1 cellular context compared by ENCODE assay signal in the genomic region with DNA sequence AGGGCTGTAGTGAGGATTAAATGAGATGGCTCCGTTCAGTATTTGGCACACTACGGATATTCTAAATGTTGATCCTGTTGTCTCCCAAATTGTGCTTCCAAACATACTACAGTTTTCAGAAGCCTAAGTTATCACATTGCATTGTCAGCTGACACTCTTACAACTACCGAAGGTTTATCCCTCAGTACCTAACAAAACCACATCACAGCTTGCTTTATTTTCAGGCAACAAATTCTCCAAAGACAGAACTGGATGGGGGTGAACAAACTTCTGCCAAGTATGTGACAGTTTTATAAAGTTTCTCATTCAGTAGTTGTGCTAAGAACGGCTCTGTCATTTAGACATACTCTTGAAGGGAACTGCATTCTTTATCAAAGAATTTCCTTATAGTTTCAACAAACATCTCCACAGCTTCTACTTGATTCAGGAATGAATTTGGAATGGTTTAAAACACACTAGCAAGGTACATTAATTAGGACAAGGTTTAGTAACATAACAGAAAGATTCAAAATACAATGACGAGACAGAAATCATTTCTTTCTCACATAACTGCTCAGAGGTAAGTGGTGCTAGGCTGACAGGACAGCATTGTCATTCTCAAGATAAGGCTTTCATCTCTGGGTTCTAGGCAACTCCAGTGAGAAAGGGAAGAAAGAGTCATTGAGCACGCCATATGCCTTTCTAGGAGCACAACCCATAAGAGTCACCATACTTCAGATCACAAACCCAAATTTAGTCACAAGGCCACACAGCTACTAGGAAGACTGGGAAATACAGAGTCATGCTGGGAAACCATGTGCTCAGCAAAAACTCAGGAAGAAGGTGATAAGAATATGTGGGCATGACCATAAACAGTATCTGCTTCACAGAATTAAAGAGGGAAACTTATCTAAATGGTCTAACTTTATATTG.
A peak's percentile ranks its signal among the peaks of the same experiment; 100 is the strongest.
TF ChIP-seq lines count a peak whose summit lies in the region.

No MANE protein-coding gene starts in this region.

TF ChIP-seq in K562, 482 proteins besides CTCF, POLR2A, EP300 and RAD21 (continued from another document and continues in another):
- TF ChIP-seq, protein P1, sequence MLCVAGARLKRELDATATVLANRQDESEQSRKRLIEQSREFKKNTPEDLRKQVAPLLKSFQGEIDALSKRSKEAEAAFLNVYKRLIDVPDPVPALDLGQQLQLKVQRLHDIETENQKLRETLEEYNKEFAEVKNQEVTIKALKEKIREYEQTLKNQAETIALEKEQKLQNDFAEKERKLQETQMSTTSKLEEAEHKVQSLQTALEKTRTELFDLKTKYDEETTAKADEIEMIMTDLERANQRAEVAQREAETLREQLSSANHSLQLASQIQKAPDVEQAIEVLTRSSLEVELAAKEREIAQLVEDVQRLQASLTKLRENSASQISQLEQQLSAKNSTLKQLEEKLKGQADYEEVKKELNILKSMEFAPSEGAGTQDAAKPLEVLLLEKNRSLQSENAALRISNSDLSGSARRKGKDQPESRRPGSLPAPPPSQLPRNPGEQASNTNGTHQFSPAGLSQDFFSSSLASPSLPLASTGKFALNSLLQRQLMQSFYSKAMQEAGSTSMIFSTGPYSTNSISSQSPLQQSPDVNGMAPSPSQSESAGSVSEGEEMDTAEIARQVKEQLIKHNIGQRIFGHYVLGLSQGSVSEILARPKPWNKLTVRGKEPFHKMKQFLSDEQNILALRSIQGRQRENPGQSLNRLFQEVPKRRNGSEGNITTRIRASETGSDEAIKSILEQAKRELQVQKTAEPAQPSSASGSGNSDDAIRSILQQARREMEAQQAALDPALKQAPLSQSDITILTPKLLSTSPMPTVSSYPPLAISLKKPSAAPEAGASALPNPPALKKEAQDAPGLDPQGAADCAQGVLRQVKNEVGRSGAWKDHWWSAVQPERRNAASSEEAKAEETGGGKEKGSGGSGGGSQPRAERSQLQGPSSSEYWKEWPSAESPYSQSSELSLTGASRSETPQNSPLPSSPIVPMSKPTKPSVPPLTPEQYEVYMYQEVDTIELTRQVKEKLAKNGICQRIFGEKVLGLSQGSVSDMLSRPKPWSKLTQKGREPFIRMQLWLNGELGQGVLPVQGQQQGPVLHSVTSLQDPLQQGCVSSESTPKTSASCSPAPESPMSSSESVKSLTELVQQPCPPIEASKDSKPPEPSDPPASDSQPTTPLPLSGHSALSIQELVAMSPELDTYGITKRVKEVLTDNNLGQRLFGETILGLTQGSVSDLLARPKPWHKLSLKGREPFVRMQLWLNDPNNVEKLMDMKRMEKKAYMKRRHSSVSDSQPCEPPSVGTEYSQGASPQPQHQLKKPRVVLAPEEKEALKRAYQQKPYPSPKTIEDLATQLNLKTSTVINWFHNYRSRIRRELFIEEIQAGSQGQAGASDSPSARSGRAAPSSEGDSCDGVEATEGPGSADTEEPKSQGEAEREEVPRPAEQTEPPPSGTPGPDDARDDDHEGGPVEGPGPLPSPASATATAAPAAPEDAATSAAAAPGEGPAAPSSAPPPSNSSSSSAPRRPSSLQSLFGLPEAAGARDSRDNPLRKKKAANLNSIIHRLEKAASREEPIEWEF (CRISPR knock-in tag; IDR thresholded peaks at IDR 0.05) = no peak
- TF ChIP-seq ZNF449 (CRISPR knock-in tag; IDR thresholded peaks at IDR 0.05) = no peak
- no peak for TF ChIP-seq CEBPG (CRISPR knock-in tag; IDR thresholded peaks at IDR 0.05)
- TF ChIP-seq CEBPG (tag; conservative IDR thresholded peaks at IDR 0.05 in 1 of 2, IDR thresholded peaks at IDR 0.05 in 1 of 2) = peak; percentile 22 to 25; a peak in 1 of 4 replicates
- no peak for TF ChIP-seq ZNF354B (CRISPR knock-in tag; IDR thresholded peaks at IDR 0.05)
- TF ChIP-seq EHMT2 (IDR thresholded peaks at IDR 0.05) = peak; percentile 53; the same call in 1 of the 2 replicates
- no peak for TF ChIP-seq NFRKB (IDR thresholded peaks at IDR 0.05; ENCODE audit: low read depth)
- peak; percentile 70; the same call in 1 of the 2 replicates for TF ChIP-seq ELF4 (CRISPR knock-in tag; IDR thresholded peaks at IDR 0.05)
- no peak for TF ChIP-seq STAT5A (IDR thresholded peaks at IDR 0.05; ENCODE audit: borderline replicate concordance, low read length)
- TF ChIP-seq NR2C1 (IDR thresholded peaks at IDR 0.05) = no peak
- peak; percentile 13; the same call in 1 of the 2 replicates for TF ChIP-seq NR2C1 (tag; IDR thresholded peaks at IDR 0.05)
- TF ChIP-seq NR2C2 (CRISPR knock-in tag; IDR thresholded peaks at IDR 0.05) = no peak
- TF ChIP-seq NR2C2 (tag; IDR thresholded peaks at IDR 0.05) = peak; percentile 31; the same call in 1 of the 2 replicates
- TF ChIP-seq ATF4 (CRISPR knock-in tag; IDR thresholded peaks at IDR 0.05) = peak; percentile 18; the same call in 1 of the 2 replicates
- TF ChIP-seq MAX (CRISPR knock-in tag; IDR thresholded peaks at IDR 0.05) = peak; percentile 37; the same call in 1 of the 2 replicates
- TF ChIP-seq, protein P2, sequence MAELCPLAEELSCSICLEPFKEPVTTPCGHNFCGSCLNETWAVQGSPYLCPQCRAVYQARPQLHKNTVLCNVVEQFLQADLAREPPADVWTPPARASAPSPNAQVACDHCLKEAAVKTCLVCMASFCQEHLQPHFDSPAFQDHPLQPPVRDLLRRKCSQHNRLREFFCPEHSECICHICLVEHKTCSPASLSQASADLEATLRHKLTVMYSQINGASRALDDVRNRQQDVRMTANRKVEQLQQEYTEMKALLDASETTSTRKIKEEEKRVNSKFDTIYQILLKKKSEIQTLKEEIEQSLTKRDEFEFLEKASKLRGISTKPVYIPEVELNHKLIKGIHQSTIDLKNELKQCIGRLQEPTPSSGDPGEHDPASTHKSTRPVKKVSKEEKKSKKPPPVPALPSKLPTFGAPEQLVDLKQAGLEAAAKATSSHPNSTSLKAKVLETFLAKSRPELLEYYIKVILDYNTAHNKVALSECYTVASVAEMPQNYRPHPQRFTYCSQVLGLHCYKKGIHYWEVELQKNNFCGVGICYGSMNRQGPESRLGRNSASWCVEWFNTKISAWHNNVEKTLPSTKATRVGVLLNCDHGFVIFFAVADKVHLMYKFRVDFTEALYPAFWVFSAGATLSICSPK (IDR thresholded peaks at IDR 0.05; ENCODE audit: borderline replicate concordance) = no peak
- no peak for TF ChIP-seq MCM2 (IDR thresholded peaks at IDR 0.05; ENCODE audit: low read depth)
- TF ChIP-seq CBX5 (IDR thresholded peaks at IDR 0.05; ENCODE audit: borderline replicate concordance, low read depth) = no peak
- 0 out of 2 replicates have a peak, but pooled peaks have one; percentile 25 for TF ChIP-seq NFE2L1 (tag; IDR thresholded peaks at IDR 0.05; ENCODE audit: borderline replicate concordance, low read depth)
- TF ChIP-seq GABPA (tag; conservative IDR thresholded peaks at IDR 0.05; ENCODE audit: low read depth) = peak; percentile 28; the same call in 1 of the 2 replicates
- TF ChIP-seq JUND (IDR thresholded peaks at IDR 0.05; ENCODE audit: borderline replicate concordance, low read depth, low read length) = no peak
- peak; percentile 58; the same call in 2 of the 3 replicates for TF ChIP-seq JUND (tag; IDR thresholded peaks at IDR 0.05; ENCODE audit: borderline replicate concordance, low read depth, low read length)
- TF ChIP-seq ZHX1 (conservative IDR thresholded peaks at IDR 0.05; ENCODE audit: low read length) = no peak
- TF ChIP-seq POLR3G (IDR thresholded peaks at IDR 0.05; ENCODE audit: extremely low read depth, insufficient read length, insufficient replicate concordance) = no peak
- TF ChIP-seq ID3 (CRISPR knock-in tag; IDR thresholded peaks at IDR 0.05) = no peak
- TF ChIP-seq ID3 (tag; IDR thresholded peaks at IDR 0.05) = no peak
- no peak for TF ChIP-seq FOXM1 (IDR thresholded peaks at IDR 0.05; ENCODE audit: low read depth)
- no peak for TF ChIP-seq FOXM1 (CRISPR knock-in tag; IDR thresholded peaks at IDR 0.05; ENCODE audit: low read depth)
- no peak for TF ChIP-seq COPS2 (conservative IDR thresholded peaks at IDR 0.05)
- peak; percentile 81 for TF ChIP-seq ZNF316 (IDR thresholded peaks at IDR 0.05)
- peak; percentile 28; the same call in 1 of the 2 replicates for TF ChIP-seq MAFF (IDR thresholded peaks at IDR 0.05; ENCODE audit: low read length)
- no peak; the same call in 1 of the 2 replicates for TF ChIP-seq ZNF79 (CRISPR knock-in tag; IDR thresholded peaks at IDR 0.05; ENCODE audit: low read depth)
- peak; percentile 65; the same call in 1 of the 2 replicates for TF ChIP-seq LCOR (CRISPR knock-in tag; IDR thresholded peaks at IDR 0.05)
- peak; percentile 55 for TF ChIP-seq FOSL1 (tag; conservative IDR thresholded peaks at IDR 0.05)
- peak; percentile 83; the same call in 1 of the 2 replicates for TF ChIP-seq MEF2D (tag; conservative IDR thresholded peaks at IDR 0.05; ENCODE audit: low read depth)
- peak; percentile 43; the same call in 1 of the 2 replicates for TF ChIP-seq SMAD4 (CRISPR knock-in tag; conservative IDR thresholded peaks at IDR 0.05)
- TF ChIP-seq POLR2AphosphoS2 (IDR thresholded peaks at IDR 0.05; ENCODE audit: low read length) = no peak
- TF ChIP-seq LEF1 (IDR thresholded peaks at IDR 0.05) = no peak
- TF ChIP-seq RFX1 (IDR thresholded peaks at IDR 0.05) = no peak
- no peak for TF ChIP-seq E2F1 (CRISPR knock-in tag; IDR thresholded peaks at IDR 0.05)
- TF ChIP-seq ZNF766 (CRISPR knock-in tag; conservative IDR thresholded peaks at IDR 0.05) = peak; percentile 28; the same call in 1 of the 2 replicates
- no peak for TF ChIP-seq NR1H2 (CRISPR knock-in tag; IDR thresholded peaks at IDR 0.05)
- peak; percentile 95 for TF ChIP-seq MAFG (tag; conservative IDR thresholded peaks at IDR 0.05)
- TF ChIP-seq SMARCA4 (IDR thresholded peaks at IDR 0.05) = 0 out of 2 replicates have a peak, but pooled peaks have one; percentile 18
- no peak for TF ChIP-seq ARNT (IDR thresholded peaks at IDR 0.05)
- TF ChIP-seq ZNF197 (CRISPR knock-in tag; IDR thresholded peaks at IDR 0.05; ENCODE audit: low read depth) = no peak
- no peak for TF ChIP-seq CREB1 (IDR thresholded peaks at IDR 0.05)
- no peak for TF ChIP-seq CREB1 (CRISPR knock-in tag; IDR thresholded peaks at IDR 0.05)
- peak; percentile 25; the same call in 1 of the 2 replicates for TF ChIP-seq ZBTB17 (CRISPR knock-in tag; IDR thresholded peaks at IDR 0.05)
- TF ChIP-seq ZNF165 (CRISPR knock-in tag; IDR thresholded peaks at IDR 0.05; ENCODE audit: borderline replicate concordance) = 0 out of 2 replicates have a peak, but pooled peaks have one; percentile 24
- TF ChIP-seq TEAD1 (CRISPR knock-in tag; IDR thresholded peaks at IDR 0.05) = 0 out of 4 replicates have a peak, but pooled peaks of 1 of the 2 experiments have one; percentile 8
- TF ChIP-seq ZNF146 (CRISPR knock-in tag; IDR thresholded peaks at IDR 0.05; ENCODE audit: unreplicated experiment) = no peak
